In the genomic region with DNA sequence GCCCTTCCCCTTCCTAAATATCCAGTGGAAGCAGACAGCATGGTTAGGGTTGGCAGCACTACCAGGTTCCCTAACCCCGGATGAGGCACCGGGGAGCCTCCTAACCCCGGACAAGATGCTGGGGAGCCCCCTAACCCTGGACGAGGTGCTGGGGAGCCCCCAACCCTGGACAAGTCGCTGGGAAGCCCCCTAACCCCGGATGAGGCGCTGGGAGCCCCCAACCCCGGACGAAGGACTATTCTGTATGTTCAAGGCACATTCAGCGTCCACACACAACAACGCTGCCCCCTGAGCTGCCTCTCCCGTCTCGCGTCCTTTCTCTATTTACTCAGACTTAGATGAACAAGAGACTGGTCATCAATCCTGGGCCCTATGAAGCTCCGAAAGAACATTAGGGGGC, we compare ENCODE assay signal across 17 cellular contexts. TPM values are rescaled to one million over a fixed set of nuclear protein-coding genes. Genes with fewer than 3 reads are reported as not detected.
DNase-seq lines count a peak whose midpoint lies in the region; ATAC-seq and TF ChIP-seq lines count a peak whose summit lies in the region.
"Had no signal": no experiment of that assay in that cellular context is flagged by ENCODE, and none has a peak within 500 bp of the region (broad histone marks: within the 10 kb centered on the region; RNA-seq: fewer than 3 reads in every experiment).

No MANE protein-coding gene starts in this region.

- no peaks in the 10 kb centered on the region for H3K79me2 ChIP-seq in osteoblast (ENCODE audit: insufficient read depth, low read length)

- no peaks in the 10 kb centered on the region for H3K36me3 ChIP-seq in endodermal cell (ENCODE audit: control insufficient read depth, insufficient read depth, low read length)
- no peaks in the 10 kb centered on the region for H3K36me3 ChIP-seq in osteoblast (ENCODE audit: insufficient read depth, low read length)

- no peaks in the 10 kb centered on the region for H4K20me1 ChIP-seq in osteoblast (ENCODE audit: insufficient read depth, low read length)

- H3K27me3 ChIP-seq in endodermal cell (ENCODE audit: control insufficient read depth, insufficient read depth, low read length, poor library complexity, severe bottlenecking) (no peaks in the 10 kb centered on the region), osteoblast (ENCODE audit: insufficient read depth, low read length) (no peaks in the 10 kb centered on the region)

- H3K27ac Mint-ChIP-seq in endodermal cell, result no peak overlapping the region
- H3K27ac Mint-ChIP-seq: CD8-positive, alpha-beta T cell had no signal

- H3K9me3 ChIP-seq in endodermal cell (ENCODE audit: control insufficient read depth, low read length) (no peaks in the 10 kb centered on the region), osteoblast (ENCODE audit: low read depth, low read length) (no peaks in the 10 kb centered on the region)

- H3K4me2 ChIP-seq in osteoblast (ENCODE audit: insufficient read depth, low read length), result no peak overlapping the region

- no peak overlapping the region for H3K4me3 ChIP-seq in endodermal cell (ENCODE audit: low read length)
- no peak overlapping the region for H3K4me3 ChIP-seq in osteoblast (ENCODE audit: insufficient read depth, low read length)
- H3K4me3 ChIP-seq: GM23248 had no signal

- H3K4me3 Mint-ChIP-seq in endodermal cell, result no peak overlapping the region
- H3K4me3 Mint-ChIP-seq: CD8-positive, alpha-beta T cell had no signal

- 84 to 89% methylated on average over 12 to 15 of the region's 15 CpGs for WGBS in endodermal cell (ENCODE audit: insufficient coverage in 1 of 2, insufficient read length in 1 of 2), 2 experiments

- no peaks in the 10 kb centered on the region for H3K36me3 Mint-ChIP-seq in endodermal cell (ENCODE audit: low read depth)

- TF ChIP-seq CTCF in endodermal cell (conservative IDR thresholded peaks at IDR 0.05), result no peak
- TF ChIP-seq CTCF in osteoblast (IDR thresholded peaks at IDR 0.05; ENCODE audit: extremely low read depth, low read depth, low read length), result no peak

- H2AFZ ChIP-seq in osteoblast (ENCODE audit: low read length), result no peak overlapping the region
- H2AFZ ChIP-seq: GM23248 had no signal

- peaks cover 3% of the 10 kb centered on the region for H3K27me3 Mint-ChIP-seq in endodermal cell (ENCODE audit: insufficient read depth)

- no peaks in the 10 kb centered on the region for H3K4me1 ChIP-seq in endodermal cell (ENCODE audit: control insufficient read depth, insufficient read depth, low read length)
- H3K4me1 ChIP-seq in osteoblast (ENCODE audit: insufficient read depth, low read length), result no peaks in the 10 kb centered on the region

- no peak for ATAC-seq in activated CD4-positive, CD25-positive, alpha-beta regulatory T cell treated with anti-CD3 and anti-CD28 coated beads, Interleukin-2, amount 50 U/mL, for 24 hours
- no peak for ATAC-seq in GM21737 (IDR thresholded peaks at IDR 0.05; ENCODE audit: unreplicated experiment)
- no peak for ATAC-seq in GM18858 (IDR thresholded peaks at IDR 0.05; ENCODE audit: unreplicated experiment)
- ATAC-seq: CD8-positive, alpha-beta T cell had no signal

- peak; percentile 19 for DNase-seq in activated CD4-positive, CD25-positive, alpha-beta regulatory T cell treated with anti-CD3 and anti-CD28 coated beads, Interleukin-2, amount 50 U/mL, for 72 hours
- DNase-seq in 8988T (peak; percentile 5), endodermal cell (peak; percentile 22), osteoblast (ENCODE audit: insufficient read length, low spot score, missing footprints) (peak; percentile 65), NCI-H2029 treated with DMSO at 0.1 percent for 48 hours (lab: John Stamatoyannopoulos, UW) (no peak)
- DNase-seq: DMS79 treated with DMSO at 0.1 percent for 48 hours; GM23248; KBM-7; NCI-H1417 treated with DMSO at 0.1 percent for 48 hours; NCI-H1930; NCI-H2171 treated with DMSO at 0.1 percent for 48 hours; NCI-H446 treated with DMSO at 0.1 percent for 48 hours; NK-92 treated with Interleukin-12 subunit alpha and Interleukin-12 subunit beta, amount 100 ng/mL, for 24 hours had no signal

- H3K9me3 Mint-ChIP-seq in endodermal cell, result no peaks in the 10 kb centered on the region
- H3K9me3 Mint-ChIP-seq: CD8-positive, alpha-beta T cell had no signal

- no peak overlapping the region for H3K9ac ChIP-seq in endodermal cell (ENCODE audit: extremely low read depth, low read length, poor library complexity, severe bottlenecking)
- H3K9ac ChIP-seq: GM23248 had no signal

- H3K27ac ChIP-seq in endodermal cell (ENCODE audit: low read depth, low read length) (no peak overlapping the region), osteoblast (ENCODE audit: low read depth, low read length) (no peak overlapping the region)
- H3K27ac ChIP-seq: GM23248 had no signal

- H3K4me1 Mint-ChIP-seq in endodermal cell, result no peaks in the 10 kb centered on the region

RNA-seq across cellular contexts. Expression of a gene that starts 51.8 kb away (rescaled TPM):
- 10 to 100 TPM in 1 of 2 donors, 1 to 10 TPM in 1; 7.4 to 13.3 TPM for total RNA-seq in endodermal cell
- 6.2 TPM for polyA plus RNA-seq in endodermal cell (2013, experiment 1 of 2)
- polyA plus RNA-seq in endodermal cell (2013, experiment 2 of 2), result 4.8 TPM
- 11.2 and 11.5 TPM in 2 replicates for total RNA-seq in osteoblast

RNA-seq across cellular contexts. Expression of a gene that starts 54.2 kb away (rescaled TPM):
- total RNA-seq in endodermal cell (1 to 10 TPM; 1.4 to 2.8 TPM), osteoblast (3.2 and 4.7 TPM in 2 replicates)
- 8.9 TPM for polyA plus RNA-seq in endodermal cell (2013, experiment 1 of 2)
- polyA plus RNA-seq in endodermal cell (2013, experiment 2 of 2), result 6.1 TPM
